10 cellular contexts compared by ENCODE assay signal in the genomic region with DNA sequence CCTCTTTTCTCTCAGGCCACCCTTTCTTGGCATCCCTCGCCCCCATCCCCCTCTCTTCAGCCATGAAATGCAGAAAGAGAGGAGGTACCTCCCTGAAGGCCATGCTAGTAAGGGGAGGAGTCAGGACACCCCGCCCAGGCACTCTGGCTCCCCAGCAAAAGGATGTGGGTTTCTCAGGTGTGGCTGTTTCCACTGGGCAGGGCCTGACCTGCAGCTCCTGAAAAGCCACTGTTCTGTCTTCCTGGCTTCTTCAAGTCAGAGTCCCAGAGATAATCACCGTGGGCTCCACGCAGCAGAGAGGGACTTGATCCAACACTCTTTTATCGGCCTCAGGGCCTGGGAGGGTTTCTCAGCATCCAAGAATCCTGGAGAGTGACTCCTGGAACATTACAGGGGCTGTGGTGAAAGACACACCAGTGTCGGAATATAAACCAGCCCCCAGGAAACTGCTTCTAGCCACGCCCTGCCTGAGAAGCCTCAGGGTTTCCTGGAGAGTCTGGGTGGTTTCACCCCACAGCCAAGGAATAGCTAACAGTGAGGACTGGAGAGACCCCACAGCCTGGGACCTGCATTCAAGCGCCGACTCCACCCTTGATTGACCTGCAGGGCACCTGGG. TPM values are rescaled to one million over a fixed set of nuclear protein-coding genes. Genes with fewer than 3 reads are reported as not detected.
A peak's percentile ranks its signal among the peaks of the same experiment; 100 is the strongest.
DNase-seq lines count a peak whose midpoint lies in the region; FAIRE-seq and TF ChIP-seq lines count a peak whose summit lies in the region.
"Had no signal": no experiment of that assay in that cellular context is flagged by ENCODE, and none has a peak within 500 bp of the region (broad histone marks: within the 10 kb centered on the region; RNA-seq: fewer than 3 reads in every experiment).

No MANE protein-coding gene starts in this region.

- H3K9me3 ChIP-seq in H1 (ENCODE audit: insufficient read depth in 2 of 2, low read depth in 1 of 2, low read length in 1 of 2): no peaks in the 10 kb centered on the region; a peak in 1 of 4 replicates
- H3K9me3 ChIP-seq: upper lobe of left lung had no signal

- no peaks in the 10 kb centered on the region for H3K36me3 ChIP-seq in H1 (ENCODE audit: control insufficient read depth in 2 of 4, insufficient read depth in 4 of 4, low read length in 3 of 4)
- H3K36me3 ChIP-seq: upper lobe of left lung had no signal

- peak overlapping the region; percentile 19; the same call in 1 of the 2 replicates for H3K18ac ChIP-seq in H1 (ENCODE audit: extremely low read depth, low read length)

- H3K14ac ChIP-seq in H1 (ENCODE audit: insufficient read length): no peak overlapping the region

- FAIRE-seq in H1 (lab: Jason Lieb, UNC): peak; percentile 39

- peaks cover 3% of the 10 kb centered on the region; the same call in 1 of the 2 replicates for H3K23me2 ChIP-seq in H1 (ENCODE audit: low read depth, low read length)

- H3K9ac ChIP-seq in H1 (replicated peaks in 1 of 4; ENCODE audit: extremely low read depth in 1 of 4, low read depth in 3 of 4, low read length in 3 of 4): no peak overlapping the region

- peak; percentile 54 for DNase-seq in Jurkat, Clone E6-1 (ENCODE audit: low read depth, low spot score)
- peak; percentile 56 to 60 for DNase-seq in activated CD4-positive, alpha-beta T cell treated with anti-CD3 and anti-CD28 coated beads, Interleukin-2, amount 50 U/mL, for 48 hours
- DNase-seq in H1 (ENCODE audit: low read depth in 1 of 2, low spot score in 2 of 2) (no peak), putamen (ENCODE audit: low spot score) (no peak), dermis blood vessel endothelial cell (no peak), HT-29 (ENCODE audit: low spot score) (no peak), NCI-H2029 treated with DMSO at 0.1 percent for 48 hours (lab: John Stamatoyannopoulos, UW) (no peak)
- DNase-seq in stimulated activated CD4-positive, alpha-beta T cell treated with anti-CD3 and anti-CD28 coated beads, TNF-alpha, amount 100 ng/mL, for 48 hours (ENCODE audit: low read depth in 3 of 3): peak in 2 of 3 donors; percentile 14 to 18
- DNase-seq: NCI-H2081, upper lobe of left lung had no signal

- CTCF ChIA-PET in H1 (lab: Charles Lee; ENCODE audit: partially characterized antibody): interaction anchor here (0.7 to 1.2 kb wide), 3 partner anchors 40 to 60 kb away, joined by 3 to 4 read pairs (median 3); no protein-coding TSS in a partner anchor

- no peak overlapping the region for H3K23ac ChIP-seq in H1 (ENCODE audit: insufficient read length)

- H2AFZ ChIP-seq in H1 (ENCODE audit: low read length): peak overlapping the region; percentile 20; the same call in 1 of the 2 replicates

- H4K8ac ChIP-seq in H1 (ENCODE audit: extremely low read depth, insufficient read depth, low read length): no peak overlapping the region

- 86% methylated on average over 8 of the region's 9 CpGs; no CpG with 5 or more reads in 1 of the 2 experiments for WGBS in H1 (ENCODE audit: extremely low coverage in 1 of 2, insufficient coverage in 1 of 2, insufficient read length in 1 of 2, insufficient replicate concordance in 2 of 2, low coverage in 1 of 2, low lambda C conversion rate in 2 of 2, missing lambda C conversion rate in 1 of 2), 2 experiments

- TF ChIP-seq RAD21 in H1 (IDR thresholded peaks at IDR 0.05 in 1 of 2, conservative IDR thresholded peaks at IDR 0.05 in 1 of 2; ENCODE audit: low read depth in 2 of 2, low read length in 2 of 2): no peak

- no peak for TF ChIP-seq EP300 in H1 (IDR thresholded peaks at IDR 0.05; ENCODE audit: borderline replicate concordance in 1 of 2, low read depth in 2 of 2, low read length in 2 of 2)

- no peak overlapping the region for H4K91ac ChIP-seq in H1 (replicated peaks; ENCODE audit: insufficient read length, low read length)

- no peaks in the 10 kb centered on the region for H3K79me2 ChIP-seq in H1 (ENCODE audit: control insufficient read depth in 1 of 2, insufficient read depth in 2 of 2, low read length in 2 of 2)

- no peak overlapping the region for H3K56ac ChIP-seq in H1 (replicated peaks; ENCODE audit: insufficient read length, low read depth, low read length)

- H3K4me3 ChIP-seq in Jurkat, Clone E6-1 (ENCODE audit: low read length): no peak overlapping the region
- H3K4me3 ChIP-seq in H1 (ENCODE audit: extremely low read depth in 1 of 4, insufficient read depth in 2 of 4, low read depth in 3 of 4, low read length in 4 of 4): no peak overlapping the region

- H2BK12ac ChIP-seq in H1 (ENCODE audit: low read depth, low read length): no peak overlapping the region

- H2AK5ac ChIP-seq in H1 (ENCODE audit: low read depth, low read length): no peak overlapping the region

- H2BK20ac ChIP-seq in H1 (ENCODE audit: low read length): no peak overlapping the region

- H3K4me1 ChIP-seq in H1 (replicated peaks in 1 of 4; ENCODE audit: control insufficient read depth in 3 of 4, insufficient read depth in 4 of 4, low read length in 3 of 4): peaks cover 0 to 8% (median under 1%) of the 10 kb centered on the region in 4 experiments; a peak in 1 of 7 replicates
- H3K4me1 ChIP-seq: upper lobe of left lung had no signal

- no peak for TF ChIP-seq POLR2A in H1 (IDR thresholded peaks at IDR 0.05; ENCODE audit: control extremely low read depth in 1 of 2, low read depth in 2 of 2, low read length in 2 of 2)

- H3K27me3 ChIP-seq in H1 (replicated peaks in 1 of 4; ENCODE audit: control insufficient read depth in 3 of 4, extremely low read depth in 1 of 4, insufficient read depth in 3 of 4, low read length in 3 of 4): no peaks in the 10 kb centered on the region
- H3K27me3 ChIP-seq: upper lobe of left lung had no signal

- no peak overlapping the region for H4K5ac ChIP-seq in H1 (ENCODE audit: insufficient read length, low read depth, low read length)

- H3K4me2 ChIP-seq in H1 (ENCODE audit: insufficient read depth in 1 of 2, low read depth in 2 of 2, low read length in 2 of 2): no peak overlapping the region

- peak overlapping the region; percentile 81; the same call in 1 of the 2 replicates for H2BK15ac ChIP-seq in H1 (ENCODE audit: low read length)

- POLR2A ChIA-PET in H1 (lab: Charles Lee; ENCODE audit: partially characterized antibody): interaction anchor here (1.1 kb wide), 1 partner anchor 20 kb away, joined by 3 read pairs; no protein-coding TSS in a partner anchor

- no peak overlapping the region for H2BK120ac ChIP-seq in H1 (replicated peaks; ENCODE audit: low read depth, low read length)

- no peak overlapping the region for H3K4ac ChIP-seq in H1 (replicated peaks; ENCODE audit: insufficient read length, low read depth, low read length)

- no peak for TF ChIP-seq CTCF in H1 (IDR thresholded peaks at IDR 0.05; ENCODE audit: control extremely low read depth in 1 of 3, insufficient read depth in 1 of 3, low read depth in 1 of 3, low read length in 3 of 3)

- H2BK5ac ChIP-seq in H1 (ENCODE audit: low read depth, low read length): no peak overlapping the region

- H3K79me1 ChIP-seq in H1 (ENCODE audit: low read depth, low read length): no peaks in the 10 kb centered on the region

- no peak overlapping the region for H3K27ac ChIP-seq in H1 (ENCODE audit: low read depth, low read length)
- H3K27ac ChIP-seq: upper lobe of left lung had no signal

- no peaks in the 10 kb centered on the region for H4K20me1 ChIP-seq in H1 (replicated peaks in 1 of 2; ENCODE audit: control insufficient read depth in 1 of 2, insufficient read depth in 2 of 2, low read length in 2 of 2)

TF ChIP-seq in H1, 55 proteins besides CTCF, POLR2A, EP300 and RAD21:
- TF ChIP-seq NANOG (IDR thresholded peaks at IDR 0.05; ENCODE audit: insufficient read depth, low read depth, low read length, poor library complexity, severe bottlenecking): no peak
- TF ChIP-seq TCF12 (IDR thresholded peaks at IDR 0.05; ENCODE audit: low read depth, low read length): no peak
- TF ChIP-seq RFX5 (IDR thresholded peaks at IDR 0.05; ENCODE audit: borderline replicate concordance, low read depth, low read length): no peak
- TF ChIP-seq, protein P1, sequence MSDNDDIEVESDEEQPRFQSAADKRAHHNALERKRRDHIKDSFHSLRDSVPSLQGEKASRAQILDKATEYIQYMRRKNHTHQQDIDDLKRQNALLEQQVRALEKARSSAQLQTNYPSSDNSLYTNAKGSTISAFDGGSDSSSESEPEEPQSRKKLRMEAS (IDR thresholded peaks at IDR 0.05): no peak
- no peak for TF ChIP-seq SP4 (IDR thresholded peaks at IDR 0.05; ENCODE audit: low read length)
- no peak for TF ChIP-seq TAF1 (IDR thresholded peaks at IDR 0.05; ENCODE audit: low read depth, low read length)
- TF ChIP-seq SP2 (IDR thresholded peaks at IDR 0.05; ENCODE audit: low read length): no peak
- TF ChIP-seq CHD1 (IDR thresholded peaks at IDR 0.05; ENCODE audit: low read depth, low read length): no peak
- no peak for TF ChIP-seq GABPA (IDR thresholded peaks at IDR 0.05; ENCODE audit: borderline replicate concordance, insufficient read depth, low read length)
- TF ChIP-seq SRF (IDR thresholded peaks at IDR 0.05; ENCODE audit: low read depth, low read length): no peak
- TF ChIP-seq HDAC6 (IDR thresholded peaks at IDR 0.05; ENCODE audit: low read depth, low read length): no peak
- no peak for TF ChIP-seq SIN3A (conservative IDR thresholded peaks at IDR 0.05 in 1 of 2, IDR thresholded peaks at IDR 0.05 in 1 of 2; ENCODE audit: low read depth in 1 of 2, low read length in 2 of 2)
- no peak for TF ChIP-seq SAP30 (IDR thresholded peaks at IDR 0.05; ENCODE audit: insufficient read depth, insufficient replicate concordance, low read length)
- no peak for TF ChIP-seq ZNF274 (IDR thresholded peaks at IDR 0.05; ENCODE audit: borderline replicate concordance, extremely low read depth, low read length)
TF ChIP-seq in H1: peak in this region for 0.

RNA-seq across cellular contexts. Expression of a gene that starts 45.7 kb away (rescaled TPM):
- not detected for polyA plus RNA-seq in Jurkat, Clone E6-1 (2012; ENCODE audit: insufficient read depth, insufficient read length)
- 8.8 and 10.2 TPM in 2 replicates for total RNA-seq in H1 (2021; fragmentation: NEBNext Ultra II Directional; extraction: Animal tissue kit (Norgen Biotek cat#: 25700))
- polyA plus RNA-seq in H1 (2011; rRNA removed): 5.2 and 7.0 TPM in 2 replicates
- polyA plus RNA-seq in H1 (2011; cell fraction: cytosol; rRNA removed): 2.8 TPM
- 5.7 TPM for polyA plus RNA-seq in H1 (2011; cell fraction: nucleus; rRNA removed)
- polyA plus RNA-seq in H1 (2012, experiment 1 of 2): 9.6 to 10.3 TPM (median 10.0 TPM) in 4 replicates
- polyA plus RNA-seq in H1 (2012, experiment 2 of 2): 8.6 TPM
- polyA plus RNA-seq in H1 (2013, experiment 1 of 2): 14.5 TPM
- 15.6 TPM for polyA plus RNA-seq in H1 (2013, experiment 2 of 2)
- polyA minus RNA-seq in H1 (2011; rRNA and poly(A)+ RNA removed): 4.0 and 5.8 TPM in 2 replicates
- polyA minus RNA-seq in H1 (2011; cell fraction: cytosol; rRNA and poly(A)+ RNA removed): 2.6 TPM
- 6.3 TPM for polyA minus RNA-seq in H1 (2011; cell fraction: nucleus; rRNA and poly(A)+ RNA removed)
- total RNA-seq in dermis blood vessel endothelial cell: 48.3 and 74.5 TPM in 2 replicates
- total RNA-seq in HT-29 (2014; rRNA removed; shearing (Covaris generic)): not detected in 2 replicates

Comparison
In these comparisons a context has a peak if more than half of its experiments do, and no peak if none do; other contexts are left out.
1. DNase-seq: peak in Jurkat, Clone E6-1 (single experiment), activated CD4-positive, alpha-beta T cell treated with anti-CD3 and anti-CD28 coated beads, Interleukin-2, amount 50 U/mL, for 48 hours (2 of 2) and stimulated activated CD4-positive, alpha-beta T cell treated with anti-CD3 and anti-CD28 coated beads, TNF-alpha, amount 100 ng/mL, for 48 hours (2 of 3); none in H1 (0 of 2), putamen (single experiment), dermis blood vessel endothelial cell (single experiment), HT-29 (single experiment) and NCI-H2029 treated with DMSO at 0.1 percent for 48 hours (single experiment).